In genomic region chr14:66509874-66510273, GRCh38 we compare ENCODE assay signal across 8 cellular contexts. TPM values are rescaled to one million over a fixed set of nuclear protein-coding genes. Genes with fewer than 3 reads are reported as not detected.
DNase-seq lines count a peak whose midpoint lies in the region; ATAC-seq and TF ChIP-seq lines count a peak whose summit lies in the region.

No MANE protein-coding gene starts in this region.

- peak overlapping the region; percentile 69; the same call in 1 of the 2 replicates for H3K9ac ChIP-seq in ES-I3 (ENCODE audit: low read depth, low read length)

- H3K4me1 Mint-ChIP-seq in progenitor cell of endocrine pancreas (ENCODE audit: low read depth), result peaks cover 8% of the 10 kb centered on the region

- no peaks in the 10 kb centered on the region for H3K27me3 ChIP-seq in Panc1 (ENCODE audit: control insufficient read depth, insufficient read depth, low read length)

- in situ Hi-C loops in Panc1 (cut with HindIII; ENCODE audit: low pct_unique_long_range_greater_than_20kb, low sequenced_read_pairs), result no loop called here

- ATAC-seq in Panc1 (no peak), GM19351 (IDR thresholded peaks at IDR 0.05; ENCODE audit: unreplicated experiment) (no peak), HG03095 (IDR thresholded peaks at IDR 0.05; ENCODE audit: unreplicated experiment) (no peak)

- H3K4me3 ChIP-seq in Panc1 (ENCODE audit: low read depth in 2 of 2, low read length in 2 of 2) (peak overlapping the region; percentile 70 to 95), epithelial cell of proximal tubule (ENCODE audit: low read depth, low read length) (peak overlapping the region; percentile 82)

- H3K36me3 ChIP-seq in ES-I3 (ENCODE audit: insufficient read depth, low read length) (no peaks in the 10 kb centered on the region), Panc1 (ENCODE audit: control insufficient read depth, insufficient read depth, low read length) (no peaks in the 10 kb centered on the region; the same call in 1 of the 2 replicates)

- intact Hi-C loops in Panc1 (cut with micrococcal nuclease; ENCODE audit: unreplicated experiment), result no loop called here

- no peaks in the 10 kb centered on the region for H3K4me1 ChIP-seq in ES-I3 (ENCODE audit: insufficient read depth, low read length)
- peaks cover 3% of the 10 kb centered on the region; the same call in 1 of the 2 replicates for H3K4me1 ChIP-seq in Panc1 (ENCODE audit: control insufficient read depth, insufficient read depth, low read length)

- no peaks in the 10 kb centered on the region for H3K36me3 Mint-ChIP-seq in progenitor cell of endocrine pancreas (ENCODE audit: insufficient read depth)

- no peaks in the 10 kb centered on the region for H3K9me3 ChIP-seq in ES-I3 (ENCODE audit: control insufficient read depth, insufficient read depth, low read length)
- H3K9me3 ChIP-seq in Panc1 (ENCODE audit: control insufficient read depth, insufficient read depth, low read depth, low read length), result no peaks in the 10 kb centered on the region

- peaks cover 27% of the 10 kb centered on the region for H3K27me3 Mint-ChIP-seq in progenitor cell of endocrine pancreas

- BruUV-seq in Panc1 (replicated peaks; lab: Mats Ljungman, UMichigan), result TSS peak; percentile 59

- no peak overlapping the region for H3K27ac Mint-ChIP-seq in progenitor cell of endocrine pancreas

- CTCF ChIA-PET in Panc1 (lab: Charles Lee), result no interaction called here

- DNase-seq in Panc1 (ENCODE audit: low read depth, low spot score) (no peak), epithelial cell of proximal tubule (ENCODE audit: low read depth) (no peak), progenitor cell of endocrine pancreas (ENCODE audit: low spot score, unreplicated experiment) (no peak), kidney glomerular epithelial cell (lab: John Stamatoyannopoulos, UW) (no peak), COR-L47 (lab: John Stamatoyannopoulos, UW) (no peak)

- H3K27ac ChIP-seq in Panc1 (ENCODE audit: low read length), result peak overlapping the region; percentile 81; the same call in 1 of the 2 replicates

- TF ChIP-seq CTCF in Panc1 (IDR thresholded peaks at IDR 0.05) (no peak), epithelial cell of proximal tubule (conservative IDR thresholded peaks at IDR 0.05; ENCODE audit: low read depth, low read length) (no peak), progenitor cell of endocrine pancreas (IDR thresholded peaks at IDR 0.05; ENCODE audit: unreplicated experiment) (no peak)

- POLR2A ChIA-PET in Panc1 (lab: Charles Lee), result no interaction called here

- peak overlapping the region; percentile 87 for H3K4me3 Mint-ChIP-seq in progenitor cell of endocrine pancreas (ENCODE audit: low read depth)

- H3K9me3 Mint-ChIP-seq in progenitor cell of endocrine pancreas (ENCODE audit: low read depth), result no peaks in the 10 kb centered on the region

RNA-seq across cellular contexts. Expression of gene GPHN, which starts 1.9 kb away (rescaled TPM):
- total RNA-seq in Panc1 (2021; ENCODE audit: unreplicated experiment) (26.6 TPM), epithelial cell of proximal tubule (8.8 and 22.9 TPM in 2 replicates), progenitor cell of endocrine pancreas (21.2 and 24.9 TPM in 2 replicates)
- polyA plus RNA-seq in Panc1 (2012; ENCODE audit: insufficient read length), result 14.7 TPM

RNA-seq across cellular contexts. Expression of gene CCDC196, which starts 23.7 kb away (rescaled TPM):
- total RNA-seq in Panc1 (2021; ENCODE audit: unreplicated experiment) (not detected), epithelial cell of proximal tubule (not detected in 2 replicates), progenitor cell of endocrine pancreas (not detected in 2 replicates)
- polyA plus RNA-seq in Panc1 (2012; ENCODE audit: insufficient read length), result not detected
